In genomic region chr15:98154863-98155262, GRCh38 we compare ENCODE assay signal across 16 cellular contexts.
A peak's percentile ranks its signal among the peaks of the same experiment; 100 is the strongest.
DNase-seq lines count a peak whose midpoint lies in the region; ATAC-seq and TF ChIP-seq lines count a peak whose summit lies in the region.
"Had no signal": no experiment of that assay in that cellular context is flagged by ENCODE, and none has a peak within 500 bp of the region (broad histone marks: within the 10 kb centered on the region; RNA-seq: fewer than 3 reads in every experiment).

No MANE protein-coding gene starts in this region.

- no peaks in the 10 kb centered on the region for H3K27me3 ChIP-seq in MG63

- peaks cover 3% of the 10 kb centered on the region; the same call in 1 of the 2 replicates for H3K9me3 ChIP-seq in MG63
- H3K9me3 ChIP-seq: heart left ventricle had no signal

- no peak overlapping the region for H3K4me3 Mint-ChIP-seq in Calu3 (ENCODE audit: low read depth, unreplicated experiment)
- H3K4me3 Mint-ChIP-seq: activated naive CD8-positive, alpha-beta T cell; dendritic cell treated with granulocyte-macrophage colony-stimulating factor and Interleukin-4, amounts not matched to agents 40 ng/mL and 50 ng/mL, for 4 days; memory B cell; stimulated activated memory B cell treated with anti-CD40 and anti-IgM and Interleukin-4, amounts not matched to agents 10 μg/mL and 1 μg/mL and 100 μg/mL, for 72 hours had no signal

- no peaks in the 10 kb centered on the region for H3K36me3 ChIP-seq in MG63
- H3K36me3 ChIP-seq: heart left ventricle had no signal

- intact Hi-C loops in Calu3 (cut with micrococcal nuclease; ENCODE audit: unreplicated experiment): no loop called here

- H3K4me1 Mint-ChIP-seq in Calu3 (ENCODE audit: low read depth, unreplicated experiment): no peaks in the 10 kb centered on the region
- H3K4me1 Mint-ChIP-seq: memory B cell; stimulated activated memory B cell treated with anti-CD40 and anti-IgM and Interleukin-4, amounts not matched to agents 10 μg/mL and 1 μg/mL and 100 μg/mL, for 72 hours had no signal

- CTCF ChIA-PET in Calu3 (lab: Charles Lee): interaction anchor here (0.7 kb wide), 1 partner anchor 35 kb away, joined by 3 read pairs; no protein-coding TSS in a partner anchor

- peaks cover 2% of the 10 kb centered on the region for H3K9me3 Mint-ChIP-seq in Calu3 (ENCODE audit: low read depth, unreplicated experiment)
- H3K9me3 Mint-ChIP-seq: dendritic cell treated with granulocyte-macrophage colony-stimulating factor and Interleukin-4, amounts not matched to agents 40 ng/mL and 50 ng/mL, for 4 days had no signal

- no peak for TF ChIP-seq CTCF in Calu3 (IDR thresholded peaks at IDR 0.05; ENCODE audit: unreplicated experiment)
- no peak for TF ChIP-seq CTCF in choroid plexus epithelial cell (conservative IDR thresholded peaks at IDR 0.05; ENCODE audit: low read depth, low read length)

- no peak for ATAC-seq in GM19035 (IDR thresholded peaks at IDR 0.05; ENCODE audit: unreplicated experiment)
- ATAC-seq: GM12878; heart left ventricle; stimulated activated memory B cell treated with anti-CD40 and anti-IgM and Interleukin-4, amounts not matched to agents 10 μg/mL and 1 μg/mL and 100 μg/mL, for 72 hours had no signal

- H3K4me3 ChIP-seq in MG63 (no peak overlapping the region), choroid plexus epithelial cell (ENCODE audit: low read depth, low read length) (no peak overlapping the region)
- H3K4me3 ChIP-seq: GM12878, heart left ventricle had no signal

- no peak overlapping the region for H3K27ac Mint-ChIP-seq in Calu3 (ENCODE audit: unreplicated experiment)
- H3K27ac Mint-ChIP-seq: activated naive CD8-positive, alpha-beta T cell; dendritic cell treated with granulocyte-macrophage colony-stimulating factor and Interleukin-4, amounts not matched to agents 40 ng/mL and 50 ng/mL, for 4 days; memory B cell; stimulated activated memory B cell treated with anti-CD40 and anti-IgM and Interleukin-4, amounts not matched to agents 10 μg/mL and 1 μg/mL and 100 μg/mL, for 72 hours had no signal

- DNase-seq in Calu3: peak; percentile 13
- peak; percentile 85 for DNase-seq in MG63
- DNase-seq in choroid plexus epithelial cell (ENCODE audit: low read depth): peak; percentile 75
- peak; percentile 32 for DNase-seq in myocyte (ENCODE audit: low read depth)
- no peak for DNase-seq in stimulated activated CD4-positive, alpha-beta T cell treated with anti-CD3 and anti-CD28 coated beads, Interleukin-15, amount 100 ng/mL, for 24 hours
- no peak for DNase-seq in T-helper 9 cell
- DNase-seq in NAMALWA (ENCODE audit: low spot score): no peak
- DNase-seq: heart left ventricle, NCI-H2227 treated with DMSO at 0.1 percent for 48 hours, RPMI8226 had no signal

- H3K36me3 Mint-ChIP-seq in Calu3 (ENCODE audit: insufficient read depth, unreplicated experiment): no peaks in the 10 kb centered on the region
- H3K36me3 Mint-ChIP-seq: activated naive CD8-positive, alpha-beta T cell; memory B cell; stimulated activated memory B cell treated with anti-CD40 and anti-IgM and Interleukin-4, amounts not matched to agents 10 μg/mL and 1 μg/mL and 100 μg/mL, for 72 hours had no signal

- peaks cover 15% of the 10 kb centered on the region for H3K27me3 Mint-ChIP-seq in Calu3 (ENCODE audit: unreplicated experiment)
- H3K27me3 Mint-ChIP-seq: activated naive CD8-positive, alpha-beta T cell; memory B cell; stimulated activated memory B cell treated with anti-CD40 and anti-IgM and Interleukin-4, amounts not matched to agents 10 μg/mL and 1 μg/mL and 100 μg/mL, for 72 hours had no signal

- BruUV-seq in Calu3 (replicated peaks; lab: Mats Ljungman, UMichigan): no TSS peak

Comparison
In these comparisons a context has a peak if more than half of its experiments do, and no peak if none do; other contexts are left out.
1. DNase-seq: peak in Calu3 (single experiment), MG63 (single experiment), choroid plexus epithelial cell (single experiment) and myocyte (single experiment); none in stimulated activated CD4-positive, alpha-beta T cell treated with anti-CD3 and anti-CD28 coated beads, Interleukin-15, amount 100 ng/mL, for 24 hours (single experiment), T-helper 9 cell (single experiment) and NAMALWA (single experiment).